ENCODE assay signal across 2 cellular contexts in the genomic region with DNA sequence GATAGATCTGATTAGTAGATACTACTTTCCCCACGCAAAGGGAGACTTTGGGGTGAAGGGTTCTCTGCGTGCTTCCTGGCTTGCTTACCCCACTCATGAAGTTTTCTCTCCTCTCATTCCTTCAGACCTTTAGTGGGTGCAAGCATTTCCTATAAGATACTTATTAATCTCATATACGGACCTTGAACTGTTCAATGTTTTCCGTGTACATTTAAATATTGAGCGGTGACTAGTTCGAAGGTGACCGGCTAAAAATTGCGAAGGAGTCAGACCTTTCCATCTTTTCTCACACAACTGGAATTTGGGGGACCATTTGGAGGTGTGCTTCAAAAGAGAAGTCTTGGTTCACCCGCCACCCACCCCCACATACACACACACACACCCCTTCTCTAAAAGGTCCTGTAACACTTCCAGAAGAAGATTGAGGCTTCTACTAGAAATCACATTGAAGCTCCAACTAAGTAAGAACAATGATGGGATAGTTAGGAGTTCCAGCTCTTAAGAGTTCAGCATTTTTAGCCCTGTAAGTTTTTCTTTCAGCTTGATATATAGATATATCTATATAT.
TF ChIP-seq lines count a peak whose summit lies in the region.

No MANE protein-coding gene starts in this region.

TF ChIP-seq in WTC11, 78 proteins besides CTCF, POLR2A, EP300 and RAD21:
- TF ChIP-seq ZBTB21 (CRISPR knock-in tag; IDR thresholded peaks at IDR 0.05; ENCODE audit: borderline replicate concordance) (no peak), ZNF232 (CRISPR knock-in tag; IDR thresholded peaks at IDR 0.05) (no peak), PRDM15 (CRISPR knock-in tag; IDR thresholded peaks at IDR 0.05) (no peak), TP53 (CRISPR knock-in tag; IDR thresholded peaks at IDR 0.05) (no peak), NFE2L1 (CRISPR knock-in tag; IDR thresholded peaks at IDR 0.05) (no peak), MAX (CRISPR knock-in tag; IDR thresholded peaks at IDR 0.05) (no peak), SMAD3 (CRISPR knock-in tag; IDR thresholded peaks at IDR 0.05; ENCODE audit: borderline replicate concordance) (no peak), KAT7 (CRISPR knock-in tag; IDR thresholded peaks at IDR 0.05; ENCODE audit: borderline replicate concordance) (no peak), E2F5 (CRISPR knock-in tag; IDR thresholded peaks at IDR 0.05) (no peak), MYBL2 (CRISPR knock-in tag; IDR thresholded peaks at IDR 0.05) (no peak), JAZF1 (CRISPR knock-in tag; IDR thresholded peaks at IDR 0.05) (no peak)

TF ChIP-seq in H1, 55 proteins besides CTCF, POLR2A, EP300 and RAD21:
- TF ChIP-seq KDM4A (IDR thresholded peaks at IDR 0.05; ENCODE audit: low read depth, low read length, severe bottlenecking) = no peak
- TF ChIP-seq RFX5 (IDR thresholded peaks at IDR 0.05; ENCODE audit: borderline replicate concordance, low read depth, low read length) = no peak
- no peak for TF ChIP-seq GABPA (IDR thresholded peaks at IDR 0.05; ENCODE audit: borderline replicate concordance, insufficient read depth, low read length)
- no peak for TF ChIP-seq HDAC6 (IDR thresholded peaks at IDR 0.05; ENCODE audit: low read depth, low read length)
- peak; percentile 35 for TF ChIP-seq RNF2 (IDR thresholded peaks at IDR 0.05; ENCODE audit: borderline replicate concordance, low read depth, low read length, missing control alignments, poor library complexity, severe bottlenecking)
- TF ChIP-seq E2F6 (IDR thresholded peaks at IDR 0.05) = no peak
